Comparison of ENCODE assay signal across 30 cellular contexts in genomic region chr4:760616-761015, GRCh38. TPM values are rescaled to one million over a fixed set of nuclear protein-coding genes. Genes with fewer than 3 reads are reported as not detected.
DNase-seq lines count a peak whose midpoint lies in the region; ATAC-seq, FAIRE-seq and TF ChIP-seq lines count a peak whose summit lies in the region.
"Had no signal": no experiment of that assay in that cellular context is flagged by ENCODE, and none has a peak within 500 bp of the region (broad histone marks: within the 10 kb centered on the region; RNA-seq: fewer than 3 reads in every experiment).

No MANE protein-coding gene starts in this region.

- H3K36me3 ChIP-seq in heart right ventricle, result peaks cover 0 to 78% (median 21%) of the 10 kb centered on the region in 9 donors
- H3K36me3 ChIP-seq in kidney (ENCODE audit: control insufficient read depth in 1 of 2, insufficient read depth in 2 of 2, low read length in 2 of 2), result peaks cover 9 to 16% of the 10 kb centered on the region in 2 donors

- H3K27ac ChIP-seq in heart right ventricle (no peak overlapping the region), kidney (ENCODE audit: low read depth in 2 of 2, low read length in 2 of 2) (no peak overlapping the region)
- H3K27ac ChIP-seq: HL-60, KMS-11, SK-N-MC, tibial nerve had no signal

- 91 to 96% methylated on average over 21 of the region's 21 CpGs for WGBS in heart right ventricle, 2 donors

- H3K9me3 Mint-ChIP-seq in activated T-helper 17 cell treated with anti-CD3 and anti-CD28 coated beads, Interleukin-2, amount 50 U/mL, for 72 hours, result no peaks in the 10 kb centered on the region
- H3K9me3 Mint-ChIP-seq in stimulated activated naive B cell treated with anti-CD40 and anti-IgM and Interleukin-4, amounts not matched to agents 10 μg/mL and 1 μg/mL and 100 μg/mL, for 72 hours, result peaks cover 2 to 3% of the 10 kb centered on the region in 2 donors
- H3K9me3 Mint-ChIP-seq: T-helper 1 cell treated with Interleukin-12 subunit alpha and Interleukin-12 subunit beta and Interleukin-4 antibody, amounts not matched to agents 30 μg/mL and 1 μg/mL, for 36 hours had no signal

- no peaks in the 10 kb centered on the region for H3K27me3 Mint-ChIP-seq in activated T-helper 17 cell treated with anti-CD3 and anti-CD28 coated beads, Interleukin-2, amount 50 U/mL, for 72 hours
- H3K27me3 Mint-ChIP-seq in stimulated activated naive B cell treated with anti-CD40 and anti-IgM and Interleukin-4, amounts not matched to agents 10 μg/mL and 1 μg/mL and 100 μg/mL, for 72 hours, result no peaks in the 10 kb centered on the region
- H3K27me3 Mint-ChIP-seq: activated CD8-positive, alpha-beta memory T cell treated with anti-CD3 and anti-CD28 coated beads, Interleukin-2, amount 10 ng/mL, durations not matched to agents 7 days and 5 days; activated naive CD8-positive, alpha-beta T cell had no signal

- DNase-seq in left cardiac atrium, result peak; percentile 18
- DNase-seq in heart right ventricle, result no peak
- DNase-seq in kidney, result peak; percentile 58
- no peak for DNase-seq in stimulated activated naive B cell treated with anti-CD40 and anti-IgM and Interleukin-4, amounts not matched to agents 10 μg/mL and 1 μg/mL and 100 μg/mL, for 72 hours
- DNase-seq in activated gamma-delta T cell (lab: John Stamatoyannopoulos, UW), result no peak
- no peak for DNase-seq in NCI-H748 treated with DMSO at 0.1 percent for 48 hours (lab: John Stamatoyannopoulos, UW)
- DNase-seq: activated CD4-positive, CD25-positive, alpha-beta regulatory T cell; activated CD8-positive, alpha-beta memory T cell treated with anti-CD3 and anti-CD28 coated beads, Interleukin-2, amount 10 ng/mL, durations not matched to agents 7 days and 5 days; aorta; BE2C; caudate nucleus; DMS53; HCEC 1CT; MG63; NCI-H2029; NCI-H524; OCI-M1 had no signal

- intact Hi-C loops in left cardiac atrium (cut with DNase I), result loop anchor here in 1 of 2 donors (10.0 kb wide), 1 partner anchor 46 kb away; no protein-coding TSS in a partner anchor
- intact Hi-C loops in heart right ventricle (cut with DNase I), result no loop called here
- intact Hi-C loops in kidney (cut with DNase I), result no loop called here

- no peaks in the 10 kb centered on the region for H3K9me3 ChIP-seq in heart right ventricle
- no peaks in the 10 kb centered on the region for H3K9me3 ChIP-seq in kidney (ENCODE audit: control insufficient read depth in 1 of 2, low read length in 2 of 2)
- H3K9me3 ChIP-seq: MG63 had no signal

- H3K9ac ChIP-seq in kidney (ENCODE audit: low read length in 2 of 2), result no peak overlapping the region
- H3K9ac ChIP-seq: KMS-11 had no signal

- no peaks in the 10 kb centered on the region for H3K27me3 ChIP-seq in heart right ventricle
- H3K27me3 ChIP-seq: BE2C, MG63, tibial nerve had no signal

- peaks cover 24% of the 10 kb centered on the region for H3K4me1 Mint-ChIP-seq in activated T-helper 17 cell treated with anti-CD3 and anti-CD28 coated beads, Interleukin-2, amount 50 U/mL, for 72 hours
- H3K4me1 Mint-ChIP-seq in stimulated activated naive B cell treated with anti-CD40 and anti-IgM and Interleukin-4, amounts not matched to agents 10 μg/mL and 1 μg/mL and 100 μg/mL, for 72 hours, result peaks cover 10 to 21% of the 10 kb centered on the region in 2 donors

- no peak overlapping the region for H3K4me3 ChIP-seq in heart right ventricle
- H3K4me3 ChIP-seq in kidney (ENCODE audit: low read length in 2 of 2), result no peak overlapping the region
- H3K4me3 ChIP-seq: lung, MG63, SK-N-MC, smooth muscle cell, tibial nerve had no signal

- ATAC-seq in left cardiac atrium (no peak), heart right ventricle (no peak), GM18867 (IDR thresholded peaks at IDR 0.05; ENCODE audit: unreplicated experiment) (no peak)
- ATAC-seq in activated T-helper 17 cell treated with anti-CD3 and anti-CD28 coated beads, Interleukin-2, amount 50 U/mL, for 72 hours (replicated peaks), result no peak
- ATAC-seq in stimulated activated naive B cell treated with anti-CD40 and anti-IgM and Interleukin-4, amounts not matched to agents 10 μg/mL and 1 μg/mL and 100 μg/mL, for 72 hours (replicated peaks), result no peak
- ATAC-seq: activated CD8-positive, alpha-beta memory T cell treated with anti-CD3 and anti-CD28 coated beads, Interleukin-2, amount 10 ng/mL, durations not matched to agents 7 days and 5 days; right cardiac atrium had no signal

- no peak for FAIRE-seq in kidney (lab: Jason Lieb, UNC)
- FAIRE-seq: keratinocyte, TTC549 had no signal

- H3K4me1 ChIP-seq in heart right ventricle (peaks cover 0 to 10% (median 0%) of the 10 kb centered on the region in 9 donors), kidney (ENCODE audit: control insufficient read depth in 1 of 2, insufficient read depth in 1 of 2, low read depth in 1 of 2, low read length in 2 of 2) (no peaks in the 10 kb centered on the region)
- H3K4me1 ChIP-seq: BE2C, tibial nerve had no signal

- H3K27ac Mint-ChIP-seq in activated T-helper 17 cell treated with anti-CD3 and anti-CD28 coated beads, Interleukin-2, amount 50 U/mL, for 72 hours, result peak overlapping the region; percentile 51
- H3K27ac Mint-ChIP-seq in stimulated activated naive B cell treated with anti-CD40 and anti-IgM and Interleukin-4, amounts not matched to agents 10 μg/mL and 1 μg/mL and 100 μg/mL, for 72 hours, result peak overlapping the region; percentile 25

- H3K4me3 Mint-ChIP-seq in activated T-helper 17 cell treated with anti-CD3 and anti-CD28 coated beads, Interleukin-2, amount 50 U/mL, for 72 hours, result no peak overlapping the region
- no peak overlapping the region for H3K4me3 Mint-ChIP-seq in stimulated activated naive B cell treated with anti-CD40 and anti-IgM and Interleukin-4, amounts not matched to agents 10 μg/mL and 1 μg/mL and 100 μg/mL, for 72 hours
- H3K4me3 Mint-ChIP-seq: activated CD8-positive, alpha-beta memory T cell treated with anti-CD3 and anti-CD28 coated beads, Interleukin-2, amount 10 ng/mL, durations not matched to agents 7 days and 5 days; activated naive CD8-positive, alpha-beta T cell; T-helper 1 cell treated with Interleukin-12 subunit alpha and Interleukin-12 subunit beta and Interleukin-4 antibody, amounts not matched to agents 30 μg/mL and 1 μg/mL, for 36 hours had no signal

- TF ChIP-seq CTCF in heart right ventricle (IDR thresholded peaks at IDR 0.05) (no peak), kidney (IDR thresholded peaks at IDR 0.05; ENCODE audit: borderline replicate concordance, extremely low read depth, insufficient read depth) (no peak)

- H3K36me3 Mint-ChIP-seq in activated T-helper 17 cell treated with anti-CD3 and anti-CD28 coated beads, Interleukin-2, amount 50 U/mL, for 72 hours (ENCODE audit: low read depth), result peaks cover 50% of the 10 kb centered on the region
- H3K36me3 Mint-ChIP-seq in stimulated activated naive B cell treated with anti-CD40 and anti-IgM and Interleukin-4, amounts not matched to agents 10 μg/mL and 1 μg/mL and 100 μg/mL, for 72 hours, result peaks cover 36 to 57% of the 10 kb centered on the region in 2 donors

RNA-seq across cellular contexts. Expression of gene PCGF3, which starts 55.0 kb away (rescaled TPM):
- 10 to 100 TPM; 21.4 to 26.6 TPM for total RNA-seq in left cardiac atrium
- total RNA-seq in heart right ventricle, result 10 to 100 TPM; 17.5 to 26.1 (median 20.9) TPM
- polyA plus RNA-seq in heart right ventricle, result 10 to 100 TPM; 21.7 to 50.8 TPM
- 10 to 100 TPM; 34.4 to 35.3 TPM for total RNA-seq in activated T-helper 17 cell treated with anti-CD3 and anti-CD28 coated beads, Interleukin-2, amount 50 U/mL, for 72 hours
- total RNA-seq in kidney, result 59.6 TPM
- 21.7 TPM for polyA plus RNA-seq in kidney (ENCODE audit: insufficient read depth, low read depth, low replicate concordance)

Comparison
In these comparisons a context has a peak if more than half of its experiments do, and no peak if none do; other contexts are left out.
1. DNase-seq: peak in left cardiac atrium (single experiment) and kidney (single experiment); none in heart right ventricle (0 of 2), stimulated activated naive B cell treated with anti-CD40 and anti-IgM and Interleukin-4, amounts not matched to agents 10 μg/mL and 1 μg/mL and 100 μg/mL, for 72 hours (single experiment), activated gamma-delta T cell (single experiment) and NCI-H748 treated with DMSO at 0.1 percent for 48 hours (single experiment).